13 cellular contexts compared by ENCODE assay signal in the genomic region with DNA sequence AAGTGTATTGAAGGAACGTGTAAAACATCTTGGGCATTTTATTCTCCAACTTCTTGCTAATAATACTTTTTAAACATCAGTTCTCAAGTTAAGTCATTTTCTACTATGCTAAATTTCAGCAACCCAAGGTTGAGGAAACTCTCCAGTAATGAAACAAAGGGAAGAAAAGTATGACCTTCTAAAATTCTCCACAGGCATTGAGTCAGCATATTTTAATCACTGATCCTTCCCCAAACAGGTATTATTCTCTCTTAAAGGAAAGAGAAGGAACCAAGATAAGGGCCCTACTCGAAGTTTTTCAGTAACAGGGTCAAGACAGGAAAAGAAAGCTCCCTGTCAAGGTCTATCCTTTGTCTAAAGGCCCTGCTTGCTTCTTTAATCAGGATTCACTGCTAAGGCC. TPM values are rescaled to one million over a fixed set of nuclear protein-coding genes. Genes with fewer than 3 reads are reported as not detected.
DNase-seq lines count a peak whose midpoint lies in the region; ATAC-seq, FAIRE-seq and TF ChIP-seq lines count a peak whose summit lies in the region.
"Had no signal": no experiment of that assay in that cellular context is flagged by ENCODE, and none has a peak within 500 bp of the region (broad histone marks: within the 10 kb centered on the region; RNA-seq: fewer than 3 reads in every experiment).

No MANE protein-coding gene starts in this region.

- TF ChIP-seq CTCF in HepG2 (CRISPR knock-in tag; IDR thresholded peaks at IDR 0.05) (no peak), right lobe of liver (IDR thresholded peaks at IDR 0.05) (no peak), endothelial cell of umbilical vein (IDR thresholded peaks at IDR 0.05; ENCODE audit: extremely low read depth in 1 of 2, insufficient read depth in 1 of 2, low read depth in 1 of 2, low read length in 2 of 2) (no peak), tibial artery (IDR thresholded peaks at IDR 0.05) (no peak)

- peaks cover 20% of the 10 kb centered on the region for H3K4me1 ChIP-seq in HepG2 (ENCODE audit: insufficient read depth, low read length)
- H3K4me1 ChIP-seq in right lobe of liver: peaks cover 0 to 11% (median 0%) of the 10 kb centered on the region in 4 donors
- peaks cover 7% of the 10 kb centered on the region for H3K4me1 ChIP-seq in endothelial cell of umbilical vein (ENCODE audit: control insufficient read depth, extremely low read depth, insufficient read depth, low read length)
- H3K4me1 ChIP-seq in tibial artery: peaks cover 0 to 10% (median 6%) of the 10 kb centered on the region in 4 donors
- H3K4me1 ChIP-seq: BE2C had no signal

- TF ChIP-seq POLR2A in HepG2 (IDR thresholded peaks at IDR 0.05; ENCODE audit: insufficient read depth in 1 of 2, low read depth in 2 of 2, low read length in 2 of 2) (no peak), right lobe of liver (IDR thresholded peaks at IDR 0.05) (no peak), endothelial cell of umbilical vein (IDR thresholded peaks at IDR 0.05; ENCODE audit: low read depth, low read length) (no peak)

- H3K27me3 ChIP-seq in HepG2 (ENCODE audit: control insufficient read depth in 1 of 2, insufficient read depth in 2 of 2, low read length in 2 of 2) (no peaks in the 10 kb centered on the region), right lobe of liver (no peaks in the 10 kb centered on the region), endothelial cell of umbilical vein (ENCODE audit: control insufficient read depth in 2 of 2, insufficient read depth in 2 of 2, low read length in 2 of 2) (no peaks in the 10 kb centered on the region), tibial artery (no peaks in the 10 kb centered on the region)
- H3K27me3 ChIP-seq: BE2C, heart right ventricle had no signal

- CTCF ChIA-PET in HepG2 (lab: Yijun Ruan, JAX; ENCODE audit: low intra/inter-chr PET ratio, low total read pairs) (no interaction called here), endothelial cell of umbilical vein (lab: Charles Lee) (interaction anchor here (1.3 to 1.8 kb wide), 3 partner anchors 12 to 375 kb away, joined by 4 to 10 read pairs (median 6); a partner anchor contains a TSS)

- H3K36me3 ChIP-seq in HepG2 (replicated peaks in 1 of 2; ENCODE audit: control insufficient read depth in 1 of 2, insufficient read depth in 2 of 2, low read length in 2 of 2) (no peaks in the 10 kb centered on the region; a peak in 1 of 5 replicates), right lobe of liver (peaks cover 0 to 8% (median 0%) of the 10 kb centered on the region in 4 donors), SK-N-MC (ENCODE audit: insufficient read depth, low read length) (no peaks in the 10 kb centered on the region; the same call in 1 of the 2 replicates), endothelial cell of umbilical vein (ENCODE audit: control insufficient read depth in 2 of 2, extremely low read depth in 1 of 2, insufficient read depth in 2 of 2, low read length in 2 of 2) (no peaks in the 10 kb centered on the region), tibial artery (peaks cover 5 to 15% (median 14%) of the 10 kb centered on the region in 3 donors)
- H3K36me3 ChIP-seq: BE2C, lower lobe of right lung had no signal

- H3K79me2 ChIP-seq in HepG2 (ENCODE audit: insufficient read depth, low read length) (peaks cover 6% of the 10 kb centered on the region), endothelial cell of umbilical vein (ENCODE audit: control insufficient read depth, insufficient read depth, low read length) (no peaks in the 10 kb centered on the region)

- WGBS in HepG2 (ENCODE audit: low lambda C conversion rate): 72% methylated on average over 2 of the region's 2 CpGs
- 38% methylated on average over 2 of the region's 2 CpGs for WGBS in right lobe of liver (ENCODE audit: insufficient coverage, low coverage, low lambda C conversion rate, missing lambda C conversion rate)

- H3K4me3 ChIP-seq in HepG2 (replicated peaks in 1 of 3; ENCODE audit: insufficient read depth in 1 of 3, low read depth in 2 of 3, low read length in 3 of 3) (no peak overlapping the region), right lobe of liver (no peak overlapping the region), SK-N-MC (peak overlapping the region; percentile 8; the same call in 1 of the 2 replicates), endothelial cell of umbilical vein (replicated peaks in 1 of 3; ENCODE audit: insufficient read depth in 1 of 3, low read depth in 1 of 3, low read length in 3 of 3) (no peak overlapping the region), tibial artery (no peak overlapping the region)
- H3K4me3 ChIP-seq: heart right ventricle, lower lobe of right lung had no signal

- H3K4me2 ChIP-seq in HepG2 (ENCODE audit: low read depth, low read length) (no peak overlapping the region), endothelial cell of umbilical vein (ENCODE audit: insufficient read depth, low read length) (no peak overlapping the region)

- TF ChIP-seq RAD21 in HepG2 (CRISPR knock-in tag; IDR thresholded peaks at IDR 0.05): no peak

- BruUV-seq in HepG2 (replicated peaks; lab: Mats Ljungman, UMichigan): no TSS peak
- no TSS peak for BruUV-seq in endothelial cell of umbilical vein (replicated peaks; lab: Mats Ljungman, UMichigan)

- POLR2A ChIA-PET in HepG2 (lab: Yijun Ruan, JAX) (no interaction called here), endothelial cell of umbilical vein (lab: Charles Lee) (no interaction called here)

- TF ChIP-seq EP300 in HepG2 (IDR thresholded peaks at IDR 0.05; ENCODE audit: low read depth in 2 of 2, low read length in 2 of 2) (no peak), HepG2 (CRISPR knock-in tag; IDR thresholded peaks at IDR 0.05; ENCODE audit: borderline replicate concordance) (no peak)

- FAIRE-seq in HepG2 (lab: Jason Lieb, UNC): no peak
- no peak for FAIRE-seq in endothelial cell of umbilical vein (lab: Jason Lieb, UNC)
- FAIRE-seq: endometrium had no signal

- H2AFZ ChIP-seq in HepG2 (ENCODE audit: low read length) (no peak overlapping the region), endothelial cell of umbilical vein (ENCODE audit: low read depth, low read length) (peak overlapping the region; percentile 24)

- intact Hi-C loops in HepG2 (cut with micrococcal nuclease; ENCODE audit: unreplicated experiment): no loop called here
- intact Hi-C loops in right lobe of liver (cut with DNase I): no loop called here
- intact Hi-C loops in endothelial cell of umbilical vein (cut with micrococcal nuclease): no loop called here
- intact Hi-C loops in tibial artery (cut with DNase I; ENCODE audit: low total_unique reads): no loop called here

- in situ Hi-C loops in HepG2 (cut with HindIII; ENCODE audit: extremely low pct_ligation_motif_present, low pct_unique_long_range_greater_than_20kb): no loop called here

- H3K9ac ChIP-seq in HepG2 (ENCODE audit: insufficient read depth, low read depth, low read length): no peak overlapping the region
- H3K9ac ChIP-seq in SK-N-MC (ENCODE audit: insufficient read length): peak overlapping the region; percentile 17
- H3K9ac ChIP-seq in endothelial cell of umbilical vein (replicated peaks; ENCODE audit: extremely low read depth, insufficient read depth, low read length): no peak overlapping the region

- DNase-seq in HepG2 (ENCODE audit: low spot score) (no peak), right lobe of liver (no peak), SK-N-MC (ENCODE audit: low read depth, low spot score) (no peak), endothelial cell of umbilical vein (ENCODE audit: low read depth, low spot score) (peak; percentile 6), NCI-H1092 (lab: John Stamatoyannopoulos, UW) (no peak), tibial artery (no peak)
- DNase-seq: BE2C; heart right ventricle; lower lobe of right lung; stimulated activated CD8-positive, alpha-beta memory T cell treated with anti-CD3 and anti-CD28 coated beads, Interleukin-4, amount 100 ng/mL, for 48 hours had no signal

- H3K27ac ChIP-seq in HepG2 (ENCODE audit: extremely low read length, insufficient read depth, low read length): no peak overlapping the region
- no peak overlapping the region for H3K27ac ChIP-seq in right lobe of liver
- peak overlapping the region; percentile 25; the same call in 1 of the 2 replicates for H3K27ac ChIP-seq in SK-N-MC
- no peak overlapping the region for H3K27ac ChIP-seq in endothelial cell of umbilical vein (ENCODE audit: insufficient read depth, low read depth, low read length)
- no peak overlapping the region for H3K27ac ChIP-seq in tibial artery
- H3K27ac ChIP-seq: lower lobe of right lung had no signal

- H4K20me1 ChIP-seq in HepG2 (ENCODE audit: insufficient read depth, low read length) (no peaks in the 10 kb centered on the region), endothelial cell of umbilical vein (replicated peaks; ENCODE audit: control insufficient read depth, extremely low read depth, insufficient read depth, low read length) (no peaks in the 10 kb centered on the region)

- ATAC-seq in HepG2: no peak
- no peak for ATAC-seq in right lobe of liver
- no peak for ATAC-seq in GM18868 (IDR thresholded peaks at IDR 0.05; ENCODE audit: unreplicated experiment)
- no peak for ATAC-seq in HG03097 (IDR thresholded peaks at IDR 0.05; ENCODE audit: low FRiP score, unreplicated experiment)
- ATAC-seq: heart right ventricle, lower lobe of right lung had no signal

- H3K9me3 ChIP-seq in HepG2 (ENCODE audit: low read length) (no peaks in the 10 kb centered on the region), right lobe of liver (no peaks in the 10 kb centered on the region), SK-N-MC (ENCODE audit: low read depth, low read length) (no peaks in the 10 kb centered on the region), endothelial cell of umbilical vein (replicated peaks; ENCODE audit: control insufficient read depth, insufficient read depth, low read length) (no peaks in the 10 kb centered on the region), tibial artery (no peaks in the 10 kb centered on the region)
- H3K9me3 ChIP-seq: BE2C, heart right ventricle, lower lobe of right lung had no signal

- dilution Hi-C loops in endothelial cell of umbilical vein (cut with MboI; ENCODE audit: extremely low pct_ligation_motif_present, low sequenced_read_pairs): no loop called here

- H3K9me1 ChIP-seq in endothelial cell of umbilical vein (replicated peaks; ENCODE audit: control insufficient read depth, extremely low read depth, insufficient read depth, low read length): no peaks in the 10 kb centered on the region

RNA-seq across cellular contexts. Expression of a gene that starts 3.0 kb away (rescaled TPM):
- 6.6 and 6.8 TPM in 2 replicates for total RNA-seq in HepG2 (2016; rRNA removed; fragmentation: Illumina TruSeq; extraction: Trizol)
- total RNA-seq in HepG2 (2016; cell fraction: cytosol; rRNA removed; fragmentation: Illumina TruSeq; extraction: Trizol; ENCODE audit: low read depth): 4.8 and 6.6 TPM in 2 replicates
- 8.0 and 8.8 TPM in 2 replicates for total RNA-seq in HepG2 (2016; cell fraction: insoluble cytoplasmic fraction; rRNA removed; fragmentation: Illumina TruSeq; extraction: Trizol)
- 6.7 and 8.2 TPM in 2 replicates for total RNA-seq in HepG2 (2016; cell fraction: membrane; rRNA removed; fragmentation: Illumina TruSeq; extraction: Trizol)
- 12.1 and 12.3 TPM in 2 replicates for total RNA-seq in HepG2 (2016; cell fraction: nucleus; rRNA removed; fragmentation: Illumina TruSeq; extraction: Trizol)
- polyA plus RNA-seq in HepG2 (2011; rRNA removed): 3.3 and 3.5 TPM in 2 replicates
- 3.0 TPM in 2 replicates for polyA plus RNA-seq in HepG2 (2011; cell fraction: cytosol; rRNA removed)
- polyA plus RNA-seq in HepG2 (2011; cell fraction: nucleus; rRNA removed): 6.5 and 8.2 TPM in 2 replicates
- 3.0 and 3.6 TPM in 2 replicates for polyA plus RNA-seq in HepG2 (2012)
- polyA plus RNA-seq in HepG2 (2016; cell fraction: cytosol; fragmentation: Illumina TruSeq; extraction: Trizol; ENCODE audit: low read depth): 1.6 and 1.7 TPM in 2 replicates
- polyA plus RNA-seq in HepG2 (2016; cell fraction: insoluble cytoplasmic fraction; fragmentation: Illumina TruSeq; extraction: Trizol; ENCODE audit: low read depth): 5.8 and 6.1 TPM in 2 replicates
- polyA plus RNA-seq in HepG2 (2016; cell fraction: membrane; fragmentation: Illumina TruSeq; extraction: Trizol; ENCODE audit: low read depth): 2.8 and 3.4 TPM in 2 replicates
- polyA plus RNA-seq in HepG2 (2016; cell fraction: nucleus; fragmentation: Illumina TruSeq; extraction: Trizol; ENCODE audit: insufficient read depth, low read depth): 5.2 and 5.9 TPM in 2 replicates
- 9.8 and 11.4 TPM in 2 replicates for polyA minus RNA-seq in HepG2 (2011; rRNA and poly(A)+ RNA removed; ENCODE audit: low replicate concordance)
- 3.3 and 4.2 TPM in 2 replicates for polyA minus RNA-seq in HepG2 (2011; cell fraction: cytosol; rRNA and poly(A)+ RNA removed)
- 18.0 and 22.3 TPM in 2 replicates for polyA minus RNA-seq in HepG2 (2011; cell fraction: nucleus; rRNA and poly(A)+ RNA removed)
- total RNA-seq in right lobe of liver: 10 to 100 TPM in 2 of 6 experiments, 1 to 10 TPM in 4; 4.4 to 11.0 (median 7.6) TPM
- total RNA-seq in endothelial cell of umbilical vein: 3.2 and 3.8 TPM in 2 replicates
- polyA plus RNA-seq in endothelial cell of umbilical vein: 1.4 and 1.6 TPM in 2 replicates
- 1.7 and 1.9 TPM in 2 replicates for polyA plus RNA-seq in endothelial cell of umbilical vein (2011; cell fraction: cytosol; rRNA removed)
- 2.6 and 3.1 TPM in 2 replicates for polyA plus RNA-seq in endothelial cell of umbilical vein (2011; cell fraction: nucleus; rRNA removed)
- polyA plus RNA-seq in endothelial cell of umbilical vein (2012): 2.1 and 2.2 TPM in 2 replicates
- polyA minus RNA-seq in endothelial cell of umbilical vein: 4.1 and 5.4 TPM in 2 replicates
- 9.0 TPM for polyA minus RNA-seq in endothelial cell of umbilical vein (2011; cell fraction: cytosol; rRNA and poly(A)+ RNA removed)
- 6.2 and 7.7 TPM in 2 replicates for polyA minus RNA-seq in endothelial cell of umbilical vein (2011; cell fraction: nucleus; rRNA and poly(A)+ RNA removed)
